In the genomic region with DNA sequence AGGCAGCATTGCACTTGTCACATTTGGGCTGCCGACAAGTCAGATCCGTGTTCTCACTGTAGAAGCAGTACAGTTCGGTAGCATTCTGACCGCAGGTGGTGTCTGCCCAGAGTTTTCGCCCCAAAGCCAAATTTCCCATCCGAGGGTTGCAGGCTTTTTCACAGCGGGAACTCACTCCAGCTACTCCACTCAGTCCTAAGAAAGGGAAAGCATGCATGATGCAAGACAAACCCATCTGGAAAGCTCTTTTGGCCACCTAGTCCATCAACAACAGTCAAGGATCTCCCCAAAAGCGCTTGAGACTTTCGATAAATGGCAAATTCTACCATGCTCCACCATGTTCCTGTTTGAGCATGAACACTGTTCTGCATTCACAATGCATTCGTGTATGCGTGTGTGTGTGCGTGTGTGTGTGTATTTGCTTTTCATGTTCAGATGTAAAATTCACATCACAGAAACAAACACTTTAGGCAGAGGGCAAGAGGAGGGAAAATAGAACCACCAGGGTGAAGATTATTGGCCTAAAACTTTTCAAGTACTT, we compare ENCODE assay signal across 13 cellular contexts. TPM values are rescaled to one million over a fixed set of nuclear protein-coding genes. Genes with fewer than 3 reads are reported as not detected.
"Had no signal": no experiment of that assay in that cellular context is flagged by ENCODE, and none has a peak within 500 bp of the region (broad histone marks: within the 10 kb centered on the region; RNA-seq: fewer than 3 reads in every experiment).

No MANE protein-coding gene starts in this region.

- H3K9me3 Mint-ChIP-seq: activated naive CD4-positive, alpha-beta T cell treated with anti-CD3 and anti-CD28 coated beads for 36 hours; activated T-helper 17 cell treated with anti-CD3 and anti-CD28 coated beads, Interleukin-2, amount 50 U/mL, for 72 hours; naive B cell; neural progenitor cell had no signal

- H3K9me3 ChIP-seq: ascending aorta, stomach, thoracic aorta had no signal

- H3K36me3 Mint-ChIP-seq: naive B cell, neural progenitor cell had no signal

- H3K4me2 ChIP-seq: neural progenitor cell had no signal

- ATAC-seq: activated T-helper 17 cell treated with anti-CD3 and anti-CD28 coated beads, Interleukin-2, amount 50 U/mL, for 72 hours; esophagus mucosa; pancreas; sciatic nerve had no signal

- H3K27ac ChIP-seq: ascending aorta, neural progenitor cell had no signal

- H3K4me3 ChIP-seq: neural progenitor cell, thoracic aorta had no signal

- H3K9ac ChIP-seq: neural progenitor cell had no signal

- H3K36me3 ChIP-seq: neural progenitor cell, pancreas, thoracic aorta had no signal

- DNase-seq: activated CD4-positive, CD25-positive, alpha-beta regulatory T cell treated with anti-CD3 and anti-CD28 coated beads, Interleukin-2, amount 50 U/mL, for 72 hours; activated naive CD4-positive, alpha-beta T cell treated with anti-CD3 and anti-CD28 coated beads for 36 hours; naive B cell; pancreas; stimulated activated CD4-positive, alpha-beta T cell treated with anti-CD3 and anti-CD28 coated beads, Interleukin-1b, Interleukin-23, amount 100 ng/mL, for 48 hours; stomach; T1000 had no signal

- H3K4me1 Mint-ChIP-seq: activated T-helper 17 cell treated with anti-CD3 and anti-CD28 coated beads, Interleukin-2, amount 50 U/mL, for 72 hours had no signal

- H3K4me3 Mint-ChIP-seq: activated naive CD4-positive, alpha-beta T cell treated with anti-CD3 and anti-CD28 coated beads for 36 hours; activated T-helper 17 cell treated with anti-CD3 and anti-CD28 coated beads, Interleukin-2, amount 50 U/mL, for 72 hours; neural progenitor cell had no signal

- H3K27ac Mint-ChIP-seq: activated naive CD4-positive, alpha-beta T cell treated with anti-CD3 and anti-CD28 coated beads for 36 hours; activated T-helper 17 cell treated with anti-CD3 and anti-CD28 coated beads, Interleukin-2, amount 50 U/mL, for 72 hours; naive B cell; neural progenitor cell had no signal

- H2AFZ ChIP-seq: neural progenitor cell had no signal

- H3K27me3 ChIP-seq: ascending aorta, pancreas had no signal

RNA-seq across cellular contexts. Expression of a gene that starts 3.2 kb away (rescaled TPM):
- total RNA-seq: activated naive CD4-positive, alpha-beta T cell treated with anti-CD3 and anti-CD28 coated beads for 36 hours had no signal
